In the genomic region with DNA sequence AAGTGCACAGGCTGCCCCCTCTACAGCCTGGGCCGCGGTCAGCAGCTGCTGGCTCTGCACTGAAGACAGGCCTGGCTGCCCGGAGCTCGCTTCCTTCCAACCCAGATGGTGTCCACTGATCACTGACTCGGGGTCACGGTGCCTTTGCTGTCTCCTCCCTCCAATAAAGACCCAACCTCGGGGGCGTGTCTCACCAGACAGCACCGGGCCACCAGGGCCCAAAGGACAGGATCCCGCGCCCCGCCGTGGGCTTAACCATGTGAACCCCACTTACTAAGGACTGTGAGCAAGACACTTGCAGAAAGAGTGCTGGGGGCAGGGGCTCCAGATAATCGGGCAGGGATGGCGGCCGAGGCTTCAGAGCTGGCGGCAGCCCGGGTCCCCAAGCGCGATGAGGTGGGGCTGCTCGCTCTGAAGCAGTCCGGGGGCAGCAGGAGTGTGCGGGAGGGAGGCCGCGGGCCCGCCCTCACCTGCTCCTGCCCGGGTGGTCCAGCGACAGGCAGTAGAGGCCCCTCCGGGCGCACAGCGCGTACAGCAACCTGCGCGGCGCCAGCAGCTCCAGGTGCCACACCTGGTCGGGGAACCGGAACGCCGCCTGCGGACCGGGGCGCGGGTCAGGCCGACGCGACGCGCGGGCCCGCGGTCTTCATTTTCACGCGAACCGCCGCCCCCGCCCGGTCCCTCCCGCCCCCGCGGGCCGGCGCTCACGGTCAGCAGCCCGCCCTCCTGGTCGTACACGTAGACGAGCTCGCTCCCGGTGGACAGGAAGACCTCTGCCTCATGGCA, we compare ENCODE assay signal across 8 cellular contexts. TPM values are rescaled to one million over a fixed set of nuclear protein-coding genes. Genes with fewer than 3 reads are reported as not detected.
DNase-seq lines count a peak whose midpoint lies in the region; ATAC-seq, FAIRE-seq and TF ChIP-seq lines count a peak whose summit lies in the region.

No MANE protein-coding gene starts in this region.

- H3K79me2 ChIP-seq in Loucy (ENCODE audit: insufficient read depth, low read length) = peaks cover 33% of the 10 kb centered on the region

- peak overlapping the region; percentile 93 for H3K4me2 ChIP-seq in A549
- H3K4me2 ChIP-seq in Loucy (ENCODE audit: low read depth, low read length, poor library complexity, severe bottlenecking) = peak overlapping the region; percentile 83

- peaks cover 15% of the 10 kb centered on the region; the same call in 1 of the 2 replicates for H3K36me3 ChIP-seq in Loucy (ENCODE audit: insufficient read depth, low read length)
- no peaks in the 10 kb centered on the region for H3K36me3 ChIP-seq in kidney epithelial cell (ENCODE audit: control insufficient read depth, insufficient read depth, low read length)

- no peaks in the 10 kb centered on the region for H3K27me3 ChIP-seq in Loucy (ENCODE audit: insufficient read depth, low read length, poor library complexity, severe bottlenecking)
- H3K27me3 ChIP-seq in kidney epithelial cell (ENCODE audit: control insufficient read depth, insufficient read depth, low read length) = no peaks in the 10 kb centered on the region

- no peak for TF ChIP-seq EP300 in A549 (IDR thresholded peaks at IDR 0.05)

- peak overlapping the region; percentile 91 for H2AFZ ChIP-seq in Loucy (ENCODE audit: low read length)

- no peak; a peak in 1 of 5 replicates for TF ChIP-seq RAD21 in A549 (conservative IDR thresholded peaks at IDR 0.05 in 1 of 2, IDR thresholded peaks at IDR 0.05 in 1 of 2)

- H3K9ac ChIP-seq in Loucy (ENCODE audit: low read depth, low read length, poor library complexity, severe bottlenecking) = peak overlapping the region; percentile 94

- H3K27ac Mint-ChIP-seq in brain = peak overlapping the region in 4 of 5 experiments; percentile 76 to 95 (median 86)

- H3K9me3 Mint-ChIP-seq in brain = peaks cover 0 to 2% (median 0%) of the 10 kb centered on the region in 5 experiments

- TF ChIP-seq CTCF in A549 (IDR thresholded peaks at IDR 0.05) (no peak), Loucy (conservative IDR thresholded peaks at IDR 0.05; ENCODE audit: low read length) (no peak), brain (conservative IDR thresholded peaks at IDR 0.05) (no peak), kidney epithelial cell (IDR thresholded peaks at IDR 0.05; ENCODE audit: insufficient read depth, low read length, poor library complexity, severe bottlenecking) (no peak)

- DNase-seq in A549 (ENCODE audit: low read depth in 1 of 2, low spot score in 1 of 2) (peak in 1 of 2 experiments; percentile 46), kidney epithelial cell (ENCODE audit: low read depth) (no peak), substantia nigra (lab: John Stamatoyannopoulos, UW) (peak in 4 of 49 donors; percentile 13 to 80 (median 40)), GM19240 (ENCODE audit: insufficient read length, low spot score) (no peak)
- DNase-seq in stimulated activated CD4-positive, alpha-beta T cell treated with anti-CD3 and anti-CD28 coated beads, Interleukin-12 subunit alpha, Interleukin-12 subunit beta, amount 100 ng/mL, for 4 hours = no peak

- H4K20me1 ChIP-seq in Loucy (ENCODE audit: insufficient read depth, low read length, poor library complexity, severe bottlenecking) = peaks cover 20% of the 10 kb centered on the region

- CTCF ChIA-PET in A549 (lab: Yijun Ruan, JAX) = interaction anchor here (0.9 to 45.0 kb wide), 9 partner anchors 7 to 299 kb away, joined by 3 to 1604 read pairs (median 12); no protein-coding TSS in a partner anchor

- no peaks in the 10 kb centered on the region for H3K9me2 ChIP-seq in Loucy (replicated peaks; ENCODE audit: low read depth, low read length)

- POLR2A ChIA-PET in A549 (lab: Yijun Ruan, JAX) = interaction anchor here (0.5 to 2.1 kb wide), 6 partner anchors 15 to 151 kb away, joined by 3 to 15 read pairs (median 5); a partner anchor contains a TSS

- WGBS in A549 (ENCODE audit: missing lambda C conversion rate) = 2% methylated on average over 36 of the region's 69 CpGs

- H3K4me1 ChIP-seq in A549 = peaks cover 35% of the 10 kb centered on the region
- peaks cover 35% of the 10 kb centered on the region for H3K4me1 ChIP-seq in Loucy (ENCODE audit: insufficient read depth, low read length, poor library complexity, severe bottlenecking)

- H3K4me3 ChIP-seq in A549 (peak overlapping the region; percentile 86), Loucy (ENCODE audit: low read length, poor library complexity, severe bottlenecking) (peak overlapping the region; percentile 90), kidney epithelial cell (ENCODE audit: low read depth, low read length) (peak overlapping the region; percentile 64)

- FAIRE-seq in A549 (lab: Jason Lieb, UNC) = no peak

- H3K9me3 ChIP-seq in A549 (no peaks in the 10 kb centered on the region), Loucy (ENCODE audit: insufficient read depth, low read depth, low read length) (no peaks in the 10 kb centered on the region)

- peak overlapping the region; percentile 84 to 97 for H3K27ac ChIP-seq in A549
- peak overlapping the region; percentile 81 for H3K27ac ChIP-seq in substantia nigra (ENCODE audit: low read depth, low read length, poor library complexity, severe bottlenecking)

- ATAC-seq in A549 (peak in 1 of 2 experiments; percentile 1; a peak in 4 of 6 replicates), GM18873 (IDR thresholded peaks at IDR 0.05; ENCODE audit: low FRiP score, unreplicated experiment) (peak; percentile 29)

- peak overlapping the region; percentile 91 to 94 (median 93) for H3K4me3 Mint-ChIP-seq in brain

- H3K27me3 Mint-ChIP-seq in brain = no peaks in the 10 kb centered on the region

- peaks cover 14% of the 10 kb centered on the region for H3K36me3 Mint-ChIP-seq in brain

- peaks cover 10% of the 10 kb centered on the region; the same call in 1 of the 2 replicates for H3F3A ChIP-seq in Loucy (ENCODE audit: low read depth)

- no peak for TF ChIP-seq POLR2A in A549 (IDR thresholded peaks at IDR 0.05; ENCODE audit: low read length)

- H3K4me1 Mint-ChIP-seq in brain = peaks cover 39% of the 10 kb centered on the region

TF ChIP-seq in A549, 52 proteins besides CTCF, POLR2A, EP300 and RAD21 (continues in another document):
- no peak for TF ChIP-seq SREBF2 (IDR thresholded peaks at IDR 0.05)
- TF ChIP-seq, protein P1, sequence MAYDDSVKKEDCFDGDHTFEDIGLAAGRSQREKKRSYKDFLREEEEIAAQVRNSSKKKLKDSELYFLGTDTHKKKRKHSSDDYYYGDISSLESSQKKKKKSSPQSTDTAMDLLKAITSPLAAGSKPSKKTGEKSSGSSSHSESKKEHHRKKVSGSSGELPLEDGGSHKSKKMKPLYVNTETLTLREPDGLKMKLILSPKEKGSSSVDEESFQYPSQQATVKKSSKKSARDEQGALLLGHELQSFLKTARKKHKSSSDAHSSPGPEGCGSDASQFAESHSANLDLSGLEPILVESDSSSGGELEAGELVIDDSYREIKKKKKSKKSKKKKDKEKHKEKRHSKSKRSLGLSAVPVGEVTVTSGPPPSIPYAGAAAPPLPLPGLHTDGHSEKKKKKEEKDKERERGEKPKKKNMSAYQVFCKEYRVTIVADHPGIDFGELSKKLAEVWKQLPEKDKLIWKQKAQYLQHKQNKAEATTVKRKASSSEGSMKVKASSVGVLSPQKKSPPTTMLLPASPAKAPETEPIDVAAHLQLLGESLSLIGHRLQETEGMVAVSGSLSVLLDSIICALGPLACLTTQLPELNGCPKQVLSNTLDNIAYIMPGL (CRISPR knock-in tag; IDR thresholded peaks at IDR 0.05; ENCODE audit: borderline replicate concordance) = no peak
- TF ChIP-seq, protein P2, sequence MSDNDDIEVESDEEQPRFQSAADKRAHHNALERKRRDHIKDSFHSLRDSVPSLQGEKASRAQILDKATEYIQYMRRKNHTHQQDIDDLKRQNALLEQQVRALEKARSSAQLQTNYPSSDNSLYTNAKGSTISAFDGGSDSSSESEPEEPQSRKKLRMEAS (IDR thresholded peaks at IDR 0.05) = peak; percentile 16; the same call in 1 of the 2 replicates
- no peak for TF ChIP-seq NR3C1 (IDR thresholded peaks at IDR 0.05)
- TF ChIP-seq CBX2 (IDR thresholded peaks at IDR 0.05; ENCODE audit: borderline replicate concordance, low read depth) = no peak
- no peak for TF ChIP-seq ZC3H11A (IDR thresholded peaks at IDR 0.05)
- no peak for TF ChIP-seq CBX8 (IDR thresholded peaks at IDR 0.05)
- no peak for TF ChIP-seq RARB (CRISPR knock-in tag; IDR thresholded peaks at IDR 0.05)
- no peak for TF ChIP-seq JUNB (IDR thresholded peaks at IDR 0.05)
- no peak for TF ChIP-seq TP53 (CRISPR knock-in tag; IDR thresholded peaks at IDR 0.05)
- no peak for TF ChIP-seq ZFP36 (IDR thresholded peaks at IDR 0.05; ENCODE audit: borderline replicate concordance, partially characterized antibody)
- no peak for TF ChIP-seq BHLHE40 (IDR thresholded peaks at IDR 0.05; ENCODE audit: low read depth, low read length)

RNA-seq across cellular contexts. Expression of a gene that starts 0.5 kb away (rescaled TPM):
- polyA plus RNA-seq in A549 (2011; rRNA removed) = 5.4 and 7.2 TPM in 2 replicates
- 17.3 and 25.1 TPM in 2 replicates for polyA plus RNA-seq in A549 (2012; cell fraction: cytosol; rRNA removed)
- 52.4 and 75.7 TPM in 2 replicates for polyA plus RNA-seq in A549 (2012; cell fraction: nucleus; rRNA removed)
- 16.2 to 17.7 TPM (median 16.8 TPM) in 3 replicates for polyA plus RNA-seq in A549 (2017; fragmentation: RNase III; extraction: RNeasy Plus Mini Kit Qiagen cat#74134 plus additional on column Dnase treatment)
- 7.8 and 10.0 TPM in 2 replicates for polyA minus RNA-seq in A549 (2011; rRNA and poly(A)+ RNA removed)
- polyA plus RNA-seq in brain (ENCODE audit: insufficient read depth, low read depth, low replicate concordance) = 25.8 TPM
- 41.4 and 49.1 TPM in 2 replicates for total RNA-seq in kidney epithelial cell

RNA-seq across cellular contexts. Expression of a gene that starts 23.5 kb away (rescaled TPM):
- polyA plus RNA-seq in A549 (2011; rRNA removed) (0.84 and 1.2 TPM in 2 replicates), A549 (2017; fragmentation: RNase III; extraction: RNeasy Plus Mini Kit Qiagen cat#74134 plus additional on column Dnase treatment) (1.3 to 1.7 TPM (median 1.3 TPM) in 3 replicates), brain (ENCODE audit: insufficient read depth, low read depth, low replicate concordance) (1.3 TPM)
- 0.74 and 1.1 TPM in 2 replicates for polyA plus RNA-seq in A549 (2012; cell fraction: cytosol; rRNA removed)
- polyA plus RNA-seq in A549 (2012; cell fraction: nucleus; rRNA removed) = 7.5 and 8.3 TPM in 2 replicates
- 3.6 and 3.7 TPM in 2 replicates for polyA minus RNA-seq in A549 (2011; rRNA and poly(A)+ RNA removed)
- 0.29 and 0.41 TPM in 2 replicates for total RNA-seq in kidney epithelial cell

RNA-seq across cellular contexts. Expression of a gene that starts 39.1 kb away (rescaled TPM):
- 2,042 and 2,306 TPM in 2 replicates for polyA plus RNA-seq in A549 (2011; rRNA removed)
- 14,539 and 15,776 TPM in 2 replicates for polyA plus RNA-seq in A549 (2012; cell fraction: cytosol; rRNA removed)
- polyA plus RNA-seq in A549 (2012; cell fraction: nucleus; rRNA removed) = 26,089 and 28,335 TPM in 2 replicates
- polyA plus RNA-seq in A549 (2017; fragmentation: RNase III; extraction: RNeasy Plus Mini Kit Qiagen cat#74134 plus additional on column Dnase treatment) = 7,182 to 8,782 TPM (median 7,263 TPM) in 3 replicates
- 2,054 and 3,772 TPM in 2 replicates for polyA minus RNA-seq in A549 (2011; rRNA and poly(A)+ RNA removed)
- polyA plus RNA-seq in brain (ENCODE audit: insufficient read depth, low read depth, low replicate concordance) = 5,204 TPM
- total RNA-seq in kidney epithelial cell = 8,883 and 9,424 TPM in 2 replicates
